ENCODE assay signal across 21 cellular contexts in genomic region chr14:103770500-103770899, GRCh38.
"Had no signal": no experiment of that assay in that cellular context is flagged by ENCODE, and none has a peak within 500 bp of the region (broad histone marks: within the 10 kb centered on the region; RNA-seq: fewer than 3 reads in every experiment).

No MANE protein-coding gene starts in this region.

- H3K27ac ChIP-seq: coronary artery, dorsolateral prefrontal cortex, esophagus squamous epithelium, gastrocnemius medialis, heart right ventricle, left ventricle myocardium inferior, lower lobe of right lung had no signal

- H3K4me3 ChIP-seq: coronary artery, dorsolateral prefrontal cortex, esophagus squamous epithelium, gastrocnemius medialis, heart right ventricle, left ventricle myocardium inferior, lower lobe of right lung, mucosa of descending colon had no signal

- ATAC-seq: esophagus mucosa, gastrocnemius medialis, left colon, left lobe of liver, lower lobe of right lung, mucosa of descending colon had no signal

- H3K36me3 ChIP-seq: gastrocnemius medialis had no signal

- H3K9me3 ChIP-seq: esophagus squamous epithelium, gastrocnemius medialis, left ventricle myocardium inferior, lower lobe of right lung, mucosa of descending colon had no signal

- H3K27me3 ChIP-seq: dorsolateral prefrontal cortex, esophagus squamous epithelium, gastrocnemius medialis, heart right ventricle had no signal

- H3K4me1 ChIP-seq: esophagus squamous epithelium, lower lobe of right lung had no signal

- DNase-seq: dermis blood vessel endothelial cell; dorsolateral prefrontal cortex; effector CD4-positive, alpha-beta T cell; effector memory CD4-positive, alpha-beta T cell; erythroblast; esophagus squamous epithelium; foreskin fibroblast; foreskin melanocyte; gastrocnemius medialis; glutamatergic neuron; head of caudate nucleus; heart right ventricle; hippocampal formation; left colon; left ventricle myocardium inferior; lower lobe of right lung; mesenchymal stem cell; mucosa of descending colon had no signal
